Comparison of ENCODE assay signal across 9 cellular contexts in the genomic region with DNA sequence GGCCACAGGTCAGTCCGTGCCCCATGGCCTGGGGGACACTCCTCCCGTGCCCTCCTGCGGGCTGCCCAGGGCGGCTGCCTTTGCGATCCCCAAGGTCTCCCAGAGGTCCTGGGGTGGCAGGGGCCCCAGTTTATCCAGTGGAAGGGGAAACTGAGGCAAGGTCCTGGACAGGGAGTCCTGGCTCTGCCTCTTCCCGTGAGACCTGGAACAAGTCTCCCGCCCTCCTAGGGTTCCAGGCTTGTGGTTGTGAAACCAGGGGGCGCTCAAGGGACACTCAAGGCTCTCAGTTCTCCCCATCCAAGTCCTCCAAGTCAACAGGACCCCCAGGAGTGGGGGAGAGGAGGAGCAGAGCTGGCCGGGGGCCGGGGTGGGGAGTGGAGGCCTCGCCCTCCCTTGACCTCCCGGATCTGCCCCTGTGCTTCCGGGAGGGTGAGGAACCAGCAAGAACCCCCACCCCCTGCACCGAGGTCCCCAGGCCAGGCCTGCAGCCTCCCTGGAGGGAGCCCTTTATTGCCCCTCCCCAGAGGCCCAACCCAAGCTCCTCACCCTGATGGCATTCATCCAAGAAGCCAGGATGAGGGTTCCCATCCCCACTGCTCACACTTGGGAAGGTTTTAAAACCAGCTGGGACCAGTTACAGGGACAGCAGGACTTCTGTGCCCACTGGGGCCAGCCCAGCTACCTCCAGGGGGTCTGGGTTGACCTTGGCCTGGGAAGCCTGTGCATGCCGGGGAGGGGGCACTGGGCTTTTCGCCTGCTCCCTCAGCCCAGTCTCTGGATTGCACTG. TPM values are rescaled to one million over a fixed set of nuclear protein-coding genes. Genes with fewer than 3 reads are reported as not detected.
A peak's percentile ranks its signal among the peaks of the same experiment; 100 is the strongest.
DNase-seq lines count a peak whose midpoint lies in the region; ATAC-seq and TF ChIP-seq lines count a peak whose summit lies in the region.
"Had no signal": no experiment of that assay in that cellular context is flagged by ENCODE, and none has a peak within 500 bp of the region (broad histone marks: within the 10 kb centered on the region; RNA-seq: fewer than 3 reads in every experiment).

No MANE protein-coding gene starts in this region.

- peak overlapping the region; percentile 70 for H3K9ac ChIP-seq in neuronal stem cell (ENCODE audit: low read depth, low read length, poor library complexity)

- no peaks in the 10 kb centered on the region for H3K9me3 Mint-ChIP-seq in chondrocyte (ENCODE audit: low read depth)

- no peak overlapping the region for H3K4me3 ChIP-seq in neuronal stem cell (ENCODE audit: low read length in 2 of 2)

- H2BK15ac ChIP-seq in neuronal stem cell (ENCODE audit: low read length), result peak overlapping the region; percentile 26

- DNase-seq in SIG-M5 treated with dmso at 0.1 percent for 504 hours (lab: John Stamatoyannopoulos, UW; ENCODE audit: unreplicated experiment) (peak; percentile 10), SIG-M5 (lab: John Stamatoyannopoulos, UW) (no peak), NAMALWA (ENCODE audit: low spot score) (peak; percentile 50), chondrocyte (ENCODE audit: low spot score) (no peak), neuronal stem cell (ENCODE audit: low spot score) (no peak), NCI-H2029 treated with DMSO at 0.1 percent for 48 hours (lab: John Stamatoyannopoulos, UW) (no peak)
- DNase-seq in stimulated activated naive CD4-positive, alpha-beta T cell treated with Interleukin-2 at 50 U/mL for 16 hours (lab: John Stamatoyannopoulos, UW), result no peak

- no CpG with 5 or more reads among the region's 16 CpGs for WGBS in neuronal stem cell (ENCODE audit: extremely low coverage in 2 of 2, insufficient read length in 2 of 2, insufficient replicate concordance in 1 of 2), 2 donors

- H2BK5ac ChIP-seq in neuronal stem cell (ENCODE audit: low read length), result no peak overlapping the region

- H3K9me3 ChIP-seq in neuronal stem cell (replicated peaks in 1 of 2; ENCODE audit: control insufficient read depth in 2 of 2, insufficient read depth in 1 of 2, low read depth in 1 of 2, low read length in 2 of 2), result peaks cover 0 to 4% of the 10 kb centered on the region in 2 donors

- H3K27me3 ChIP-seq in neuronal stem cell (ENCODE audit: control insufficient read depth in 3 of 3, insufficient read depth in 3 of 3, low read depth in 1 of 3, low read length in 3 of 3), result peaks cover 2 to 55% (median 2%) of the 10 kb centered on the region in 3 experiments

- peak overlapping the region; percentile 83 for H2AK5ac ChIP-seq in neuronal stem cell (ENCODE audit: low read depth, low read length)

- no peak overlapping the region for H2AFZ ChIP-seq in neuronal stem cell (ENCODE audit: low read length)

- ATAC-seq in HG03520 (IDR thresholded peaks at IDR 0.05; ENCODE audit: unreplicated experiment), result no peak
- ATAC-seq: activated CD4-positive, CD25-positive, alpha-beta regulatory T cell treated with anti-CD3 and anti-CD28 coated beads, Interleukin-2, amount 50 U/mL, for 24 hours had no signal

- H3K27ac Mint-ChIP-seq in chondrocyte (ENCODE audit: unreplicated experiment), result no peak overlapping the region

- peak overlapping the region; percentile 56 for H3K14ac ChIP-seq in neuronal stem cell (ENCODE audit: low read length)

- no peak overlapping the region for H3K23ac ChIP-seq in neuronal stem cell (ENCODE audit: low read depth, low read length, poor library complexity)

- H3K18ac ChIP-seq in neuronal stem cell (ENCODE audit: low read length), result peak overlapping the region; percentile 91

- no peaks in the 10 kb centered on the region for H3K36me3 Mint-ChIP-seq in chondrocyte (ENCODE audit: low read depth)

- H2BK12ac ChIP-seq in neuronal stem cell (ENCODE audit: low read length), result peak overlapping the region; percentile 58

- no peak overlapping the region for H3K4me2 ChIP-seq in neuronal stem cell (ENCODE audit: insufficient read depth, low read length, poor library complexity, severe bottlenecking)

- H3K79me1 ChIP-seq in neuronal stem cell (ENCODE audit: low read depth, low read length), result peaks cover 1% of the 10 kb centered on the region

- H3K4me1 ChIP-seq in neuronal stem cell (ENCODE audit: control insufficient read depth in 2 of 2, insufficient read depth in 1 of 2, low read depth in 1 of 2, low read length in 2 of 2), result peaks cover 7 to 8% of the 10 kb centered on the region in 2 donors

- H4K91ac ChIP-seq in neuronal stem cell (ENCODE audit: low read depth, low read length, poor library complexity), result no peak overlapping the region

- H3K4ac ChIP-seq in neuronal stem cell (ENCODE audit: low read length), result no peak overlapping the region

- peaks cover 22% of the 10 kb centered on the region for H3K27me3 Mint-ChIP-seq in chondrocyte (ENCODE audit: low read depth)

- H3K4me1 Mint-ChIP-seq in chondrocyte (ENCODE audit: low read depth), result no peaks in the 10 kb centered on the region

- H3K4me3 Mint-ChIP-seq in chondrocyte (ENCODE audit: unreplicated experiment), result no peak overlapping the region

- no peak overlapping the region for H3K27ac ChIP-seq in neuronal stem cell (replicated peaks; ENCODE audit: low read length)

- H2BK120ac ChIP-seq in neuronal stem cell (ENCODE audit: low read depth, low read length), result no peak overlapping the region

- peak overlapping the region; percentile 43 for H4K8ac ChIP-seq in neuronal stem cell (ENCODE audit: low read depth, low read length)

- TF ChIP-seq CTCF in chondrocyte (IDR thresholded peaks at IDR 0.05), result peak; percentile 68

- H3K36me3 ChIP-seq in neuronal stem cell (replicated peaks in 1 of 2; ENCODE audit: control insufficient read depth in 2 of 2, insufficient read depth in 2 of 2, low read length in 2 of 2), result no peaks in the 10 kb centered on the region

RNA-seq across cellular contexts. Expression of a gene that starts 24.7 kb away (rescaled TPM):
- 31.9 to 37.3 TPM (median 35.9 TPM) in 3 replicates for total RNA-seq in chondrocyte
- 23.6 TPM for polyA plus RNA-seq in neuronal stem cell (2013, experiment 1 of 2)
- polyA plus RNA-seq in neuronal stem cell (2013, experiment 2 of 2), result 22.7 TPM

RNA-seq across cellular contexts. Expression of a gene that starts 48.3 kb away (rescaled TPM):
- 42.6 to 52.4 TPM (median 51.0 TPM) in 3 replicates for total RNA-seq in chondrocyte
- polyA plus RNA-seq in neuronal stem cell (2013, experiment 1 of 2), result 4.9 TPM
- polyA plus RNA-seq in neuronal stem cell (2013, experiment 2 of 2), result 5.0 TPM

Comparison
In these comparisons a context has a peak if more than half of its experiments do, and no peak if none do; other contexts are left out.
1. DNase-seq: peak in SIG-M5 treated with dmso at 0.1 percent for 504 hours (single experiment) and NAMALWA (single experiment); none in SIG-M5 (single experiment), chondrocyte (single experiment), neuronal stem cell (single experiment), stimulated activated naive CD4-positive, alpha-beta T cell treated with Interleukin-2 at 50 U/mL for 16 hours (single experiment) and NCI-H2029 treated with DMSO at 0.1 percent for 48 hours (single experiment).